Comparison of ENCODE assay signal across 1 cellular context in genomic region chr6:79234150-79235022, GRCh38.
TF ChIP-seq lines count a peak whose summit lies in the region.

TSS of gene HMGN3 (minus strand) at chr6:79234682.

TF ChIP-seq in HepG2, 621 proteins besides CTCF, POLR2A, EP300 and RAD21 (continued from another document and continues in another):
- TF ChIP-seq ARID5B (CRISPR knock-in tag; IDR thresholded peaks at IDR 0.05) (peak; percentile 70; the same call in 1 of the 2 replicates), ZZZ3 (CRISPR knock-in tag; IDR thresholded peaks at IDR 0.05; ENCODE audit: borderline replicate concordance) (no peak), ZNF331 (CRISPR knock-in tag; IDR thresholded peaks at IDR 0.05) (peak; percentile 49; the same call in 1 of the 2 replicates), FOXA1 (IDR thresholded peaks at IDR 0.05) (no peak), FOXA1 (CRISPR knock-in tag; IDR thresholded peaks at IDR 0.05) (0 out of 2 replicates have a peak, but pooled peaks have one; percentile 22), ZNF572 (CRISPR knock-in tag; IDR thresholded peaks at IDR 0.05) (no peak), ZNF776 (CRISPR knock-in tag; IDR thresholded peaks at IDR 0.05) (no peak), SKIL (CRISPR knock-in tag; IDR thresholded peaks at IDR 0.05; ENCODE audit: borderline replicate concordance) (no peak; the same call in 1 of the 2 replicates), ZNF839 (CRISPR knock-in tag; IDR thresholded peaks at IDR 0.05; ENCODE audit: borderline replicate concordance) (no peak), TBX2 (CRISPR knock-in tag; IDR thresholded peaks at IDR 0.05; ENCODE audit: borderline replicate concordance) (peak; percentile 70; the same call in 1 of the 2 replicates), ZBTB40 (IDR thresholded peaks at IDR 0.05) (no peak), ZBTB40 (CRISPR knock-in tag; IDR thresholded peaks at IDR 0.05) (peak; percentile 71), HNRNPUL1 (IDR thresholded peaks at IDR 0.05; ENCODE audit: low read depth, low read length) (no peak), ZBTB21 (CRISPR knock-in tag; IDR thresholded peaks at IDR 0.05) (no peak), ZNF879 (CRISPR knock-in tag; IDR thresholded peaks at IDR 0.05) (no peak), ZNF724P (CRISPR knock-in tag; IDR thresholded peaks at IDR 0.05; ENCODE audit: borderline replicate concordance) (no peak), NR0B2 (CRISPR knock-in tag; IDR thresholded peaks at IDR 0.05) (peak; percentile 77), HNRNPH1 (optimal IDR thresholded peaks at IDR 0.05; ENCODE audit: low read depth, low read length) (no peak), U2AF1 (optimal IDR thresholded peaks at IDR 0.05; ENCODE audit: low read depth, low read length) (no peak), ZKSCAN8 (CRISPR knock-in tag; IDR thresholded peaks at IDR 0.05; ENCODE audit: borderline replicate concordance) (no peak; the same call in 1 of the 2 replicates), ZNF788 (CRISPR knock-in tag; IDR thresholded peaks at IDR 0.05; ENCODE audit: borderline replicate concordance) (peak; percentile 80; the same call in 1 of the 2 replicates), SETDB1 (CRISPR knock-in tag; IDR thresholded peaks at IDR 0.05; ENCODE audit: borderline replicate concordance) (no peak; the same call in 1 of the 2 replicates), GFI1 (CRISPR knock-in tag; IDR thresholded peaks at IDR 0.05; ENCODE audit: borderline replicate concordance) (no peak; the same call in 1 of the 2 replicates), SOX6 (IDR thresholded peaks at IDR 0.05) (no peak), SOX6 (CRISPR knock-in tag; IDR thresholded peaks at IDR 0.05) (peak; percentile 45; the same call in 1 of the 2 replicates), ZKSCAN5 (CRISPR knock-in tag; IDR thresholded peaks at IDR 0.05) (no peak), ZNF510 (CRISPR knock-in tag; IDR thresholded peaks at IDR 0.05; ENCODE audit: low read depth) (peak; percentile 100), ZNF407 (CRISPR knock-in tag; IDR thresholded peaks at IDR 0.05; ENCODE audit: not compliant biosample characterization) (no peak)
